ENCODE assay signal across 1 cellular context in genomic region chr14:81220767-81221578, GRCh38.
TF ChIP-seq lines count a peak whose summit lies in the region.

GTF2A1 (minus strand) TSS chr14:81220959; CDS start chr14:81220518, 441 bp downstream.

TF ChIP-seq in K562, 482 proteins besides CTCF, POLR2A, EP300 and RAD21 (continued from another document and continues in another):
- TF ChIP-seq ZNF318 (IDR thresholded peaks at IDR 0.05; ENCODE audit: borderline replicate concordance in 1 of 2, low read depth in 1 of 2) (0 out of 4 replicates have a peak, but pooled peaks of 1 of the 2 experiments have one; percentile 39), SUPT5H (IDR thresholded peaks at IDR 0.05) (peak; percentile 97), FOXO4 (CRISPR knock-in tag; IDR thresholded peaks at IDR 0.05) (no peak), NR2C2 (CRISPR knock-in tag; IDR thresholded peaks at IDR 0.05) (peak; percentile 60; the same call in 1 of the 2 replicates), NR2C2 (tag; IDR thresholded peaks at IDR 0.05) (peak; percentile 64), BACH1 (tag; IDR thresholded peaks at IDR 0.05) (no peak; the same call in 1 of the 2 replicates), MYC (IDR thresholded peaks at IDR 0.05; ENCODE audit: low read depth, low read length) (peak; percentile 95), MYC (CRISPR knock-in tag; IDR thresholded peaks at IDR 0.05; ENCODE audit: borderline replicate concordance, low read depth) (peak; percentile 67; the same call in 1 of the 2 replicates), TBP (optimal IDR thresholded peaks at IDR 0.05; ENCODE audit: low read depth, low read length) (peak; percentile 97), SP1 (CRISPR knock-in tag; IDR thresholded peaks at IDR 0.05) (peak; percentile 77), GMEB1 (CRISPR knock-in tag; IDR thresholded peaks at IDR 0.05) (peak; percentile 64), HSF4 (CRISPR knock-in tag; IDR thresholded peaks at IDR 0.05; ENCODE audit: borderline replicate concordance) (no peak), NCOA1 (IDR thresholded peaks at IDR 0.05; ENCODE audit: low read depth) (peak; percentile 41; the same call in 1 of the 2 replicates), SFPQ (IDR thresholded peaks at IDR 0.05; ENCODE audit: low read depth, low read length) (no peak), ELF1 (tag; IDR thresholded peaks at IDR 0.05) (peak; percentile 98), ZNF134 (CRISPR knock-in tag; conservative IDR thresholded peaks at IDR 0.05) (no peak), CBX3 (IDR thresholded peaks at IDR 0.05; ENCODE audit: borderline replicate concordance in 1 of 2, low read length in 2 of 2) (peak in 1 of 2 experiments; percentile 60; a peak in 1 of 3 replicates), HMGXB4 (CRISPR knock-in tag; IDR thresholded peaks at IDR 0.05) (peak; percentile 15; the same call in 1 of the 2 replicates), ZNF174 (CRISPR knock-in tag; IDR thresholded peaks at IDR 0.05) (no peak), YY1 (IDR thresholded peaks at IDR 0.05; ENCODE audit: borderline replicate concordance in 1 of 3, control insufficient read depth in 1 of 3, extremely low read depth in 1 of 3, insufficient read depth in 3 of 3, insufficient read length in 1 of 3, insufficient replicate concordance in 2 of 3, low read depth in 1 of 3, low read length in 2 of 3) (peak; percentile 82 to 98 (median 95)), TBL1XR1 (IDR thresholded peaks at IDR 0.05; ENCODE audit: low read length in 2 of 2) (0 out of 4 replicates have a peak, but pooled peaks of 1 of the 2 experiments have one; percentile 15), GTF2E2 (tag; IDR thresholded peaks at IDR 0.05) (peak; percentile 87), SNIP1 (IDR thresholded peaks at IDR 0.05; ENCODE audit: low read depth) (no peak), CBX2 (IDR thresholded peaks at IDR 0.05; ENCODE audit: insufficient read depth, low read length, poor library complexity, severe bottlenecking) (no peak), NFE2L1 (tag; IDR thresholded peaks at IDR 0.05; ENCODE audit: borderline replicate concordance, low read depth) (peak; percentile 41; the same call in 1 of the 2 replicates), NFE2 (IDR thresholded peaks at IDR 0.05; ENCODE audit: low read depth) (peak; percentile 93), PRDM10 (IDR thresholded peaks at IDR 0.05; ENCODE audit: partially characterized antibody) (no peak), CHCHD3 (CRISPR knock-in tag; IDR thresholded peaks at IDR 0.05) (peak; percentile 88; the same call in 1 of the 2 replicates), HDAC1 (IDR thresholded peaks at IDR 0.05) (peak in 1 of 2 experiments; percentile 64; a peak in 2 of 4 replicates), ZNF175 (CRISPR knock-in tag; IDR thresholded peaks at IDR 0.05; ENCODE audit: low read depth) (peak; percentile 70; the same call in 1 of the 2 replicates), FOXA3 (CRISPR knock-in tag; conservative IDR thresholded peaks at IDR 0.05 in 1 of 2, IDR thresholded peaks at IDR 0.05 in 1 of 2) (0 out of 4 replicates have a peak, but pooled peaks of 1 of the 2 experiments have one; percentile 58), TAF7 (tag; IDR thresholded peaks at IDR 0.05) (peak; percentile 44; the same call in 1 of the 2 replicates), MNT (conservative IDR thresholded peaks at IDR 0.05) (peak; percentile 93 to 95), ZNF384 (IDR thresholded peaks at IDR 0.05; ENCODE audit: low read depth, low read length) (peak; percentile 64; the same call in 1 of the 2 replicates), HIVEP1 (CRISPR knock-in tag; IDR thresholded peaks at IDR 0.05) (no peak), NELFE (IDR thresholded peaks at IDR 0.05; ENCODE audit: insufficient read depth, insufficient read length) (no peak), NEUROD1 (IDR thresholded peaks at IDR 0.05; ENCODE audit: borderline replicate concordance, low read depth, low read length, partially characterized antibody) (peak; percentile 36), JUND (IDR thresholded peaks at IDR 0.05; ENCODE audit: borderline replicate concordance, low read depth, low read length) (peak; percentile 21), JUND (tag; IDR thresholded peaks at IDR 0.05; ENCODE audit: borderline replicate concordance, low read depth, low read length) (peak; percentile 36; the same call in 2 of the 3 replicates)
